ENCODE assay signal across 8 cellular contexts in genomic region chr2:121804340-121804739, GRCh38. TPM values are rescaled to one million over a fixed set of nuclear protein-coding genes. Genes with fewer than 3 reads are reported as not detected.
DNase-seq lines count a peak whose midpoint lies in the region; ATAC-seq and TF ChIP-seq lines count a peak whose summit lies in the region.

No MANE protein-coding gene starts in this region.

- H3K9me3 ChIP-seq in tibial artery: peaks cover 0 to 6% (median 6%) of the 10 kb centered on the region in 3 donors
- no peaks in the 10 kb centered on the region for H3K9me3 ChIP-seq in CD8-positive, alpha-beta T cell (ENCODE audit: low read length)

- no peak for TF ChIP-seq CTCF in WTC11 (IDR thresholded peaks at IDR 0.05)
- TF ChIP-seq CTCF in tibial artery (IDR thresholded peaks at IDR 0.05): no peak
- TF ChIP-seq CTCF in CD8-positive, alpha-beta T cell (IDR thresholded peaks at IDR 0.05): no peak
- no peak for TF ChIP-seq CTCF in HFFc6 (IDR thresholded peaks at IDR 0.05)

- DNase-seq in NCI-H2081 (lab: John Stamatoyannopoulos, UW): peak; percentile 73 to 85
- DNase-seq in WTC11 (ENCODE audit: low spot score): no peak
- DNase-seq in tibial artery: no peak
- no peak for DNase-seq in CD8-positive, alpha-beta T cell
- no peak for DNase-seq in HFFc6
- no peak for DNase-seq in occipital lobe (lab: John Stamatoyannopoulos, UW)

- CTCF ChIA-PET in WTC11 (lab: Charles Lee): interaction anchor here (1.6 kb wide), 1 partner anchor 364 kb away, joined by 3 read pairs; no protein-coding TSS in a partner anchor
- CTCF ChIA-PET in CD8-positive, alpha-beta T cell (lab: Charles Lee): no interaction called here

- POLR2A ChIA-PET in WTC11 (lab: Charles Lee): no interaction called here
- POLR2A ChIA-PET in CD8-positive, alpha-beta T cell (lab: Charles Lee): interaction anchor here (1.1 kb wide), 1 partner anchor 19 kb away, joined by 3 read pairs; no protein-coding TSS in a partner anchor

- H3K27me3 Mint-ChIP-seq in WTC11 (ENCODE audit: low read depth) (peaks cover 6% of the 10 kb centered on the region), HFFc6 (ENCODE audit: insufficient read depth) (peaks cover 40% of the 10 kb centered on the region)
- peaks cover 21% of the 10 kb centered on the region for H3K27me3 Mint-ChIP-seq in CD8-positive, alpha-beta T cell (ENCODE audit: low read depth)

- H3K27ac Mint-ChIP-seq in WTC11: peak overlapping the region; percentile 98
- no peak overlapping the region for H3K27ac Mint-ChIP-seq in CD8-positive, alpha-beta T cell
- no peak overlapping the region for H3K27ac Mint-ChIP-seq in HFFc6

- H3K4me1 ChIP-seq in tibial artery: no peaks in the 10 kb centered on the region
- H3K4me1 ChIP-seq in CD8-positive, alpha-beta T cell (ENCODE audit: insufficient read depth, low read length): no peaks in the 10 kb centered on the region

- H3K36me3 Mint-ChIP-seq in WTC11 (peaks cover 8% of the 10 kb centered on the region; the same call in 1 of the 2 replicates), HFFc6 (ENCODE audit: low read depth) (peaks cover 7% of the 10 kb centered on the region)
- no peaks in the 10 kb centered on the region for H3K36me3 Mint-ChIP-seq in CD8-positive, alpha-beta T cell

- peak overlapping the region; percentile 51 for H3K4me3 Mint-ChIP-seq in WTC11
- H3K4me3 Mint-ChIP-seq in CD8-positive, alpha-beta T cell: no peak overlapping the region
- H3K4me3 Mint-ChIP-seq in HFFc6: no peak overlapping the region

- no peak overlapping the region for H3K4me3 ChIP-seq in tibial artery
- H3K4me3 ChIP-seq in CD8-positive, alpha-beta T cell (ENCODE audit: low read depth, low read length): no peak overlapping the region

- H3K36me3 ChIP-seq in tibial artery: no peaks in the 10 kb centered on the region
- no peaks in the 10 kb centered on the region for H3K36me3 ChIP-seq in CD8-positive, alpha-beta T cell (ENCODE audit: insufficient read depth, low read length)

- ATAC-seq in GM18502 (IDR thresholded peaks at IDR 0.05; ENCODE audit: poor library complexity, unreplicated experiment): peak; percentile 94
- peak; percentile 73 for ATAC-seq in HG02884 (IDR thresholded peaks at IDR 0.05; ENCODE audit: unreplicated experiment)
- ATAC-seq in WTC11: peak; percentile 74
- no peak for ATAC-seq in CD8-positive, alpha-beta T cell

- peaks cover 41% of the 10 kb centered on the region for H3K4me1 Mint-ChIP-seq in WTC11
- no peaks in the 10 kb centered on the region for H3K4me1 Mint-ChIP-seq in CD8-positive, alpha-beta T cell (ENCODE audit: low read depth)
- peaks cover 7% of the 10 kb centered on the region; the same call in 1 of the 2 replicates for H3K4me1 Mint-ChIP-seq in HFFc6 (ENCODE audit: low read depth)

- no peak overlapping the region for H3K27ac ChIP-seq in tibial artery
- no peak overlapping the region for H3K27ac ChIP-seq in CD8-positive, alpha-beta T cell (ENCODE audit: low read depth, low read length)

- intact Hi-C loops in tibial artery (cut with DNase I; ENCODE audit: low total_unique reads): no loop called here
- intact Hi-C loops in CD8-positive, alpha-beta T cell (cut with DNase I, micrococcal nuclease): no loop called here

- no peaks in the 10 kb centered on the region for H3K27me3 ChIP-seq in tibial artery
- no peaks in the 10 kb centered on the region for H3K27me3 ChIP-seq in CD8-positive, alpha-beta T cell (ENCODE audit: insufficient read depth, low read length)

- H3K9me3 Mint-ChIP-seq in WTC11 (peaks cover 8% of the 10 kb centered on the region), HFFc6 (peaks cover 8% of the 10 kb centered on the region)
- peaks cover 12% of the 10 kb centered on the region for H3K9me3 Mint-ChIP-seq in CD8-positive, alpha-beta T cell

TF ChIP-seq in WTC11, 78 proteins besides CTCF, POLR2A, EP300 and RAD21:
- TF ChIP-seq ZNF138 (CRISPR knock-in tag; conservative IDR thresholded peaks at IDR 0.05) (no peak), SP1 (CRISPR knock-in tag; conservative IDR thresholded peaks at IDR 0.05) (no peak), CDX4 (CRISPR knock-in tag; IDR thresholded peaks at IDR 0.05; ENCODE audit: borderline replicate concordance) (no peak), ERG (CRISPR knock-in tag; IDR thresholded peaks at IDR 0.05) (no peak), OVOL2 (CRISPR knock-in tag; IDR thresholded peaks at IDR 0.05; ENCODE audit: borderline replicate concordance) (no peak), ZNF423 (CRISPR knock-in tag; IDR thresholded peaks at IDR 0.05) (no peak), GABPB1 (CRISPR knock-in tag; IDR thresholded peaks at IDR 0.05) (no peak), NFE2L1 (CRISPR knock-in tag; IDR thresholded peaks at IDR 0.05) (no peak), JAZF1 (CRISPR knock-in tag; IDR thresholded peaks at IDR 0.05) (no peak), USF2 (CRISPR knock-in tag; IDR thresholded peaks at IDR 0.05) (no peak), TEAD1 (CRISPR knock-in tag; IDR thresholded peaks at IDR 0.05) (no peak), SOX15 (CRISPR knock-in tag; IDR thresholded peaks at IDR 0.05) (no peak), ATF3 (CRISPR knock-in tag; conservative IDR thresholded peaks at IDR 0.05) (no peak), JUN (CRISPR knock-in tag; IDR thresholded peaks at IDR 0.05) (no peak), ZBTB21 (CRISPR knock-in tag; IDR thresholded peaks at IDR 0.05; ENCODE audit: borderline replicate concordance) (no peak), AFF4 (CRISPR knock-in tag; IDR thresholded peaks at IDR 0.05; ENCODE audit: borderline replicate concordance) (no peak)

RNA-seq across cellular contexts. Expression of gene TSN, which starts 48.9 kb away (rescaled TPM):
- total RNA-seq in WTC11 (2021) (68.5 to 87.3 TPM (median 77.1 TPM) in 3 replicates), occipital lobe (78.3 TPM)
- total RNA-seq in CD8-positive, alpha-beta T cell: 10 to 100 TPM; 66.8 to 75.2 TPM
- 10 to 100 TPM; 74.8 to 91.2 (median 83.2) TPM for total RNA-seq in HFFc6 (2021; fragmentation: NEBNext Ultra II Directional; extraction: Animal tissue kit (Norgen Biotek cat#: 25700))

Comparison
In these comparisons a context has a peak if more than half of its experiments do, and no peak if none do; other contexts are left out.
1. DNase-seq: peak in NCI-H2081 (2 of 2); none in WTC11 (single experiment), tibial artery (0 of 2), CD8-positive, alpha-beta T cell (0 of 7), HFFc6 (single experiment) and occipital lobe (single experiment).